In the genomic region with DNA sequence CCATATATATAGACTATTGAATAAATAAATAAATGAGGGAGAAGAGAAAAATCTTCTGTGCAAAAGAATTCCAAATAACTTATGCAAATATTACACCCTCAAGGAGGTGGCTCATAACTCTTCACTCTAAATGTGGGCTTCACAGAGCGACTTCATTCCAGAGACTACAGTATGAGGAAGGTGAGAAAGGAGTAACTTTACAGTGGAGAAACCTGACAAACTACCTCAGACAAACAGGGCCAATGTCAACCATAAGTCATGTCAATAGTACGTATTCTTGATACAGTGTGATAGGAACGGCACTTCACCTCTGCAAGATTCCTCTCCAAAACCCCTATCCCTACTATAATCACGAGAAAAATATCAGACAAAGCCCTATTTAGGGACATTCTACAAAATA, we compare ENCODE assay signal across 20 cellular contexts.
DNase-seq lines count a peak whose midpoint lies in the region; ATAC-seq, FAIRE-seq and TF ChIP-seq lines count a peak whose summit lies in the region.
"Had no signal": no experiment of that assay in that cellular context is flagged by ENCODE, and none has a peak within 500 bp of the region (broad histone marks: within the 10 kb centered on the region; RNA-seq: fewer than 3 reads in every experiment).

No MANE protein-coding gene starts in this region.

- intact Hi-C loops in K562 (cut with micrococcal nuclease) (no loop called here), testis (cut with DNase I; ENCODE audit: low total_unique reads) (no loop called here)

- no peaks in the 10 kb centered on the region for H3K9me1 ChIP-seq in K562 (ENCODE audit: control insufficient read depth, insufficient read depth, low read length)
- no peaks in the 10 kb centered on the region for H3K9me1 ChIP-seq in keratinocyte (ENCODE audit: control insufficient read depth, extremely low read depth, insufficient read depth, low read length)

- H3K36me3 ChIP-seq in K562 (ENCODE audit: control insufficient read depth, insufficient read depth, low read length) (no peaks in the 10 kb centered on the region), keratinocyte (ENCODE audit: control insufficient read depth in 2 of 2, extremely low read depth in 1 of 2, insufficient read depth in 2 of 2, low read length in 2 of 2) (no peaks in the 10 kb centered on the region), testis (ENCODE audit: low read depth, missing control alignments) (no peaks in the 10 kb centered on the region)
- H3K36me3 ChIP-seq: BLaER1 treated with 17β-estradiol and CSF1 and Interleukin-3, amounts not matched to agents 10 nM and 100 nM had no signal

- H4K20me1 ChIP-seq in K562 (replicated peaks; ENCODE audit: control insufficient read depth, insufficient read depth, low read length) (no peaks in the 10 kb centered on the region), keratinocyte (ENCODE audit: control insufficient read depth, extremely low read depth, insufficient read depth, low read length) (no peaks in the 10 kb centered on the region)
- H4K20me1 ChIP-seq: BLaER1 treated with 17β-estradiol and CSF1 and Interleukin-3, amounts not matched to agents 10 nM and 100 nM had no signal

- H3K79me2 ChIP-seq in K562 (ENCODE audit: control insufficient read depth, insufficient read depth, low read length) (no peaks in the 10 kb centered on the region), keratinocyte (ENCODE audit: control insufficient read depth, insufficient read depth, low read length) (no peaks in the 10 kb centered on the region)

- WGBS in K562 (ENCODE audit: insufficient coverage, low coverage, missing lambda C conversion rate): 38% methylated on average over 4 of the region's 4 CpGs
- WGBS in testis, 2 donors: 84 to 88% methylated on average over 4 of the region's 4 CpGs

- no peaks in the 10 kb centered on the region for H3K9me3 Mint-ChIP-seq in type B pancreatic cell
- H3K9me3 Mint-ChIP-seq: CD4-positive, alpha-beta T cell; CD8-positive, alpha-beta T cell had no signal

- no peak for TF ChIP-seq EP300 in K562 (IDR thresholded peaks at IDR 0.05; ENCODE audit: low read length)

- H3K27me3 Mint-ChIP-seq in type B pancreatic cell: no peaks in the 10 kb centered on the region

- no peaks in the 10 kb centered on the region for H3K27me3 ChIP-seq in K562 (ENCODE audit: control insufficient read depth in 2 of 2, insufficient read depth in 2 of 2, low read length in 2 of 2)
- H3K27me3 ChIP-seq in keratinocyte (ENCODE audit: control insufficient read depth, extremely low read depth, insufficient read depth, low read length): no peaks in the 10 kb centered on the region
- no peaks in the 10 kb centered on the region for H3K27me3 ChIP-seq in testis
- H3K27me3 ChIP-seq: BLaER1 treated with 17β-estradiol and CSF1 and Interleukin-3, amounts not matched to agents 10 nM and 100 nM had no signal

- H3K4me2 ChIP-seq in K562 (ENCODE audit: insufficient read depth, low read length): no peak overlapping the region
- no peak overlapping the region for H3K4me2 ChIP-seq in keratinocyte (ENCODE audit: control insufficient read depth, extremely low read depth, insufficient read depth, low read depth, low read length)
- H3K4me2 ChIP-seq: A549; BLaER1 treated with 17β-estradiol and CSF1 and Interleukin-3, amounts not matched to agents 10 nM and 100 nM had no signal

- no peak for TF ChIP-seq CTCF in K562 (IDR thresholded peaks at IDR 0.05 in 2 of 3, conservative IDR thresholded peaks at IDR 0.05 in 1 of 3; ENCODE audit: insufficient read depth in 2 of 3, low read depth in 1 of 3, low read length in 3 of 3)
- TF ChIP-seq CTCF in keratinocyte (optimal IDR thresholded peaks at IDR 0.05 in 1 of 3, IDR thresholded peaks at IDR 0.05 in 1 of 3, conservative IDR thresholded peaks at IDR 0.05 in 1 of 3; ENCODE audit: extremely low read depth in 1 of 3, insufficient read depth in 2 of 3, low read length in 3 of 3): no peak
- no peak for TF ChIP-seq CTCF in type B pancreatic cell (conservative IDR thresholded peaks at IDR 0.05)
- TF ChIP-seq CTCF in testis (IDR thresholded peaks at IDR 0.05): no peak
- no peak for TF ChIP-seq CTCF in omental fat pad (IDR thresholded peaks at IDR 0.05)

- H3K4me1 Mint-ChIP-seq in type B pancreatic cell (ENCODE audit: unreplicated experiment): no peaks in the 10 kb centered on the region
- H3K4me1 Mint-ChIP-seq: B cell had no signal

- H3K27ac ChIP-seq in K562 (ENCODE audit: extremely low read depth, low read depth, low read length): no peak overlapping the region
- no peak overlapping the region for H3K27ac ChIP-seq in keratinocyte (ENCODE audit: control insufficient read depth, insufficient read depth, low read length)
- H3K27ac ChIP-seq in testis: no peak overlapping the region
- H3K27ac ChIP-seq: 22Rv1; A549; BLaER1 treated with 17β-estradiol and CSF1 and Interleukin-3, amounts not matched to agents 10 nM and 100 nM; C4-2B had no signal

- H3K4me1 ChIP-seq in K562 (replicated peaks in 1 of 2; ENCODE audit: control insufficient read depth in 2 of 2, insufficient read depth in 2 of 2, low read length in 2 of 2) (peaks cover 6 to 13% of the 10 kb centered on the region in 2 experiments; a peak in 4 of 5 replicates), keratinocyte (ENCODE audit: control insufficient read depth, extremely low read depth, insufficient read depth, low read length) (no peaks in the 10 kb centered on the region), testis (no peaks in the 10 kb centered on the region)
- H3K4me1 ChIP-seq: Caco-2 had no signal

- DNase-seq in K562 (ENCODE audit: extremely low read depth in 1 of 4, low spot score in 3 of 4): no peak
- no peak for DNase-seq in keratinocyte (ENCODE audit: low read depth, low spot score)
- DNase-seq in type B pancreatic cell (ENCODE audit: extremely low spot score, unreplicated experiment): no peak
- no peak for DNase-seq in testis
- no peak for DNase-seq in omental fat pad (ENCODE audit: low spot score)
- DNase-seq: AML-193; Caco-2; Calu3; CD4-positive, alpha-beta T cell; CD8-positive, alpha-beta T cell; DMS79 treated with DMSO at 0.1 percent for 48 hours; GF-D8 had no signal

- ATAC-seq in K562: no peak
- no peak for ATAC-seq in omental fat pad (ENCODE audit: low FRiP score)
- ATAC-seq: A549; CD8-positive, alpha-beta T cell had no signal

- H3K36me3 Mint-ChIP-seq in type B pancreatic cell: no peaks in the 10 kb centered on the region
- H3K36me3 Mint-ChIP-seq: CD8-positive, alpha-beta T cell had no signal

- no peak for FAIRE-seq in K562 (lab: Jason Lieb, UNC)
- no peak for FAIRE-seq in keratinocyte (lab: Jason Lieb, UNC)
- FAIRE-seq: A549, D721Med, GM12891, GM19239 had no signal

- in situ Hi-C loops in K562 (cut with MboI): no loop called here

- CTCF ChIA-PET in K562 (lab: Yijun Ruan, JAX; ENCODE audit: low intra/inter-chr PET ratio): no interaction called here

- H3K27ac Mint-ChIP-seq in type B pancreatic cell: peak overlapping the region; percentile 52
- H3K27ac Mint-ChIP-seq: B cell; CD4-positive, alpha-beta T cell; CD8-positive, alpha-beta T cell had no signal

- no peak overlapping the region for H3K4me3 ChIP-seq in K562
- no peak overlapping the region for H3K4me3 ChIP-seq in keratinocyte (ENCODE audit: control insufficient read depth in 2 of 3, extremely low read depth in 1 of 3, insufficient read depth in 2 of 3, low read depth in 1 of 3, low read length in 3 of 3)
- no peak overlapping the region for H3K4me3 ChIP-seq in testis
- H3K4me3 ChIP-seq: A549; BLaER1 treated with 17β-estradiol and CSF1 and Interleukin-3, amounts not matched to agents 10 nM and 100 nM had no signal

- H3K9ac ChIP-seq in K562 (ENCODE audit: insufficient read depth in 1 of 2, low read depth in 2 of 2, low read length in 2 of 2): no peak overlapping the region
- H3K9ac ChIP-seq in keratinocyte (ENCODE audit: control insufficient read depth, extremely low read depth, insufficient read depth, low read length): no peak overlapping the region
- H3K9ac ChIP-seq: BLaER1 treated with 17β-estradiol and CSF1 and Interleukin-3, amounts not matched to agents 10 nM and 100 nM had no signal

- no peak for TF ChIP-seq POLR2A in K562 (conservative IDR thresholded peaks at IDR 0.05)
- no peak for TF ChIP-seq POLR2A in testis (IDR thresholded peaks at IDR 0.05)

- no TSS peak for BruUV-seq in K562 (replicated peaks; lab: Mats Ljungman, UMichigan)

- dilution Hi-C loops in keratinocyte (cut with MboI; ENCODE audit: extremely low pct_ligation_motif_present, low sequenced_read_pairs): no loop called here

- POLR2A ChIA-PET in K562 (lab: Yijun Ruan, JAX): no interaction called here

- H3K4me3 Mint-ChIP-seq in type B pancreatic cell: no peak overlapping the region
- H3K4me3 Mint-ChIP-seq: B cell; CD4-positive, alpha-beta T cell; CD8-positive, alpha-beta T cell had no signal

- 0 out of 2 replicates have a peak overlapping the region, but pooled peaks have one; percentile 4 for H2AFZ ChIP-seq in K562 (ENCODE audit: low read depth, low read length)
- peak overlapping the region; percentile 38 for H2AFZ ChIP-seq in keratinocyte (ENCODE audit: control insufficient read depth, low read length)

- H3K9me3 ChIP-seq in K562 (replicated peaks; ENCODE audit: control insufficient read depth, insufficient read depth, low read depth, low read length) (0 out of 2 replicates have a peak, but pooled peaks cover 2% of the 10 kb centered on the region), keratinocyte (ENCODE audit: control insufficient read depth, low read depth, low read length) (no peaks in the 10 kb centered on the region), testis (no peaks in the 10 kb centered on the region)
- H3K9me3 ChIP-seq: Caco-2 had no signal

- TF ChIP-seq RAD21 in K562 (CRISPR knock-in tag; conservative IDR thresholded peaks at IDR 0.05 in 1 of 2, IDR thresholded peaks at IDR 0.05 in 1 of 2): no peak

TF ChIP-seq in K562, 482 proteins besides CTCF, POLR2A, EP300 and RAD21 (continues in another document):
- TF ChIP-seq MAFF (IDR thresholded peaks at IDR 0.05; ENCODE audit: low read length) (no peak), NR4A1 (CRISPR knock-in tag; IDR thresholded peaks at IDR 0.05) (no peak), NR4A1 (tag; IDR thresholded peaks at IDR 0.05) (no peak), ZNF263 (CRISPR knock-in tag; IDR thresholded peaks at IDR 0.05; ENCODE audit: borderline replicate concordance) (no peak), PTBP1 (IDR thresholded peaks at IDR 0.05; ENCODE audit: low read depth, low read length) (no peak), ZFPM2 (CRISPR knock-in tag; IDR thresholded peaks at IDR 0.05) (no peak), BACH1 (tag; IDR thresholded peaks at IDR 0.05) (no peak), MIER1 (IDR thresholded peaks at IDR 0.05; ENCODE audit: low read depth) (no peak), CAMTA2 (CRISPR knock-in tag; conservative IDR thresholded peaks at IDR 0.05) (no peak)
